Comparison of ENCODE assay signal across 16 cellular contexts in genomic region chr4:145785391-145786008, GRCh38.
DNase-seq lines count a peak whose midpoint lies in the region; ATAC-seq and TF ChIP-seq lines count a peak whose summit lies in the region.
"Had no signal": no experiment of that assay in that cellular context is flagged by ENCODE, and none has a peak within 500 bp of the region (broad histone marks: within the 10 kb centered on the region; RNA-seq: fewer than 3 reads in every experiment).

No MANE protein-coding gene starts in this region.

- ATAC-seq in PC-3 (peak; percentile 25; the same call in 1 of the 2 replicates), esophagus mucosa (peak; percentile 32), aorta (ENCODE audit: low FRiP score) (no peak)
- ATAC-seq: effector memory CD8-positive, alpha-beta T cell; foreskin keratinocyte; natural killer cell had no signal

- no peak overlapping the region for H3K27ac Mint-ChIP-seq in MCF 10A (ENCODE audit: low read depth, unreplicated experiment)
- H3K27ac Mint-ChIP-seq: natural killer cell had no signal

- H3K36me3 ChIP-seq in breast epithelium (no peaks in the 10 kb centered on the region), PC-3 (ENCODE audit: low read depth, low read length) (0 out of 2 replicates have a peak, but pooled peaks cover 4% of the 10 kb centered on the region), skeletal muscle tissue (ENCODE audit: control insufficient read depth in 3 of 3, insufficient read depth in 3 of 3, low read length in 3 of 3) (no peaks in the 10 kb centered on the region), aorta (ENCODE audit: control insufficient read depth in 1 of 2, insufficient read depth in 2 of 2, low read length in 1 of 2) (no peaks in the 10 kb centered on the region)
- H3K36me3 ChIP-seq: BE2C had no signal

- no peak overlapping the region for H3K4me3 Mint-ChIP-seq in MCF 10A (ENCODE audit: unreplicated experiment)
- H3K4me3 Mint-ChIP-seq: effector memory CD8-positive, alpha-beta T cell; natural killer cell had no signal

- no peaks in the 10 kb centered on the region for H3F3A ChIP-seq in PC-3 (ENCODE audit: low read length, unreplicated experiment)

- CTCF ChIA-PET in MCF 10A (lab: Yijun Ruan, JAX), result interaction anchor here (1.0 kb wide), 1 partner anchor 14 kb away, joined by 3 read pairs; no protein-coding TSS in a partner anchor
- CTCF ChIA-PET in PC-3 (lab: Charles Lee), result interaction anchor here (0.6 kb wide), 1 partner anchor 29 kb away, joined by 5 read pairs; no protein-coding TSS in a partner anchor

- H3K4me2 ChIP-seq in PC-3 (ENCODE audit: low read length), result no peak overlapping the region

- no peak overlapping the region for H2AFZ ChIP-seq in PC-3 (ENCODE audit: low read length)

- peaks cover 5% of the 10 kb centered on the region for H3K36me3 Mint-ChIP-seq in MCF 10A (ENCODE audit: insufficient read depth, unreplicated experiment)

- H3K27me3 Mint-ChIP-seq in MCF 10A (ENCODE audit: insufficient read depth, unreplicated experiment), result no peaks in the 10 kb centered on the region
- H3K27me3 Mint-ChIP-seq: effector memory CD8-positive, alpha-beta T cell had no signal

- intact Hi-C loops in breast epithelium (cut with DNase I; ENCODE audit: low total_unique reads), result no loop called here
- intact Hi-C loops in MCF 10A (cut with micrococcal nuclease), result no loop called here
- intact Hi-C loops in PC-3 (cut with micrococcal nuclease), result loop anchor here (1.0 to 5.0 kb wide), 3 partner anchors 22 to 163 kb away; no protein-coding TSS in a partner anchor
- intact Hi-C loops in aorta (cut with DNase I), result no loop called here
- intact Hi-C loops in lower leg skin (cut with DNase I; ENCODE audit: low total_unique reads), result loop anchor here (2.0 kb wide), 1 partner anchor 35 kb away; no protein-coding TSS in a partner anchor

- no peaks in the 10 kb centered on the region for H3K9me2 ChIP-seq in PC-3 (replicated peaks; ENCODE audit: low read length)

- DNase-seq in breast epithelium (ENCODE audit: low spot score in 2 of 2) (peak in 1 of 2 donors; percentile 45), MCF 10A (ENCODE audit: unreplicated experiment) (no peak), PC-3 (peak; percentile 48), NCI-H2107 (lab: John Stamatoyannopoulos, UW) (no peak), aorta (no peak), lower leg skin (ENCODE audit: low spot score in 2 of 2) (no peak)
- DNase-seq: BE2C; DMS 273 treated with DMSO at 0.1 percent for 48 hours; effector memory CD8-positive, alpha-beta T cell; foreskin keratinocyte; natural killer cell; NCI-H1417 had no signal

- H3K4me3 ChIP-seq in breast epithelium, result no peak overlapping the region
- no peak overlapping the region for H3K4me3 ChIP-seq in PC-3 (ENCODE audit: low read length)
- no peak overlapping the region for H3K4me3 ChIP-seq in skeletal muscle tissue (ENCODE audit: low read length in 3 of 3)
- H3K4me3 ChIP-seq in aorta (ENCODE audit: low read length in 2 of 2), result no peak overlapping the region
- no peak overlapping the region for H3K4me3 ChIP-seq in lower leg skin (ENCODE audit: low read depth, poor library complexity, severe bottlenecking)
- H3K4me3 ChIP-seq: cardiac muscle cell, SK-N-MC had no signal

- peaks cover 0 to 4% of the 10 kb centered on the region in 2 donors for H3K4me1 ChIP-seq in breast epithelium
- peaks cover 54% of the 10 kb centered on the region for H3K4me1 ChIP-seq in PC-3 (ENCODE audit: insufficient read depth, low read length)
- peaks cover 0 to 14% (median 9%) of the 10 kb centered on the region in 3 donors for H3K4me1 ChIP-seq in skeletal muscle tissue (ENCODE audit: control insufficient read depth in 3 of 3, insufficient read depth in 3 of 3, low read length in 3 of 3)
- peaks cover 0 to 14% of the 10 kb centered on the region in 2 donors for H3K4me1 ChIP-seq in aorta (ENCODE audit: control insufficient read depth in 1 of 2, insufficient read depth in 2 of 2, low read length in 2 of 2)
- H3K4me1 ChIP-seq: foreskin keratinocyte had no signal

- no peak for TF ChIP-seq CTCF in breast epithelium (IDR thresholded peaks at IDR 0.05)
- no peak for TF ChIP-seq CTCF in MCF 10A (IDR thresholded peaks at IDR 0.05; ENCODE audit: unreplicated experiment)
- TF ChIP-seq CTCF in PC-3 (conservative IDR thresholded peaks at IDR 0.05; ENCODE audit: low read depth, low read length), result no peak
- TF ChIP-seq CTCF in lower leg skin (IDR thresholded peaks at IDR 0.05), result no peak

- no peaks in the 10 kb centered on the region for H4K20me1 ChIP-seq in PC-3 (ENCODE audit: low read length)

- no peaks in the 10 kb centered on the region for H3K4me1 Mint-ChIP-seq in MCF 10A (ENCODE audit: insufficient read depth, unreplicated experiment)

- H3K9ac ChIP-seq in PC-3 (ENCODE audit: low read length) (no peak overlapping the region), skeletal muscle tissue (ENCODE audit: low read depth in 1 of 3, low read length in 3 of 3) (no peak overlapping the region)

- H3K27me3 ChIP-seq in breast epithelium (no peaks in the 10 kb centered on the region), PC-3 (ENCODE audit: low read length) (no peaks in the 10 kb centered on the region), skeletal muscle tissue (ENCODE audit: control insufficient read depth in 3 of 3, insufficient read depth in 3 of 3, low read length in 3 of 3) (no peaks in the 10 kb centered on the region), aorta (ENCODE audit: control insufficient read depth in 1 of 2, insufficient read depth in 2 of 2, low read length in 1 of 2) (no peaks in the 10 kb centered on the region)
- H3K27me3 ChIP-seq: BE2C, cardiac muscle cell, foreskin keratinocyte had no signal

- 3 to 5% methylated on average over 2 of the region's 2 CpGs for WGBS in aorta, 2 donors
- WGBS in lower leg skin, 2 donors, result 26 to 37% methylated on average over 2 of the region's 2 CpGs

- no peak for TF ChIP-seq POLR2A in breast epithelium (IDR thresholded peaks at IDR 0.05)
- TF ChIP-seq POLR2A in lower leg skin (IDR thresholded peaks at IDR 0.05), result no peak

- no peaks in the 10 kb centered on the region for H3K79me2 ChIP-seq in PC-3 (ENCODE audit: low read length)

- no TSS peak for BruUV-seq in MCF 10A (replicated peaks; lab: Mats Ljungman, UMichigan)
- no TSS peak for BruUV-seq in PC-3 (replicated peaks; lab: Mats Ljungman, UMichigan)

- peak overlapping the region; percentile 34 to 71 for H3K27ac ChIP-seq in breast epithelium
- H3K27ac ChIP-seq in PC-3 (ENCODE audit: low read length), result peak overlapping the region; percentile 1; the same call in 1 of the 2 replicates
- peak overlapping the region; percentile 15 for H3K27ac ChIP-seq in skeletal muscle tissue (ENCODE audit: low read depth, low read length)
- no peak overlapping the region for H3K27ac ChIP-seq in aorta (ENCODE audit: low read depth in 1 of 2, low read length in 2 of 2)
- H3K27ac ChIP-seq: cardiac muscle cell, foreskin keratinocyte, SK-N-MC had no signal

- peaks cover 0 to 3% of the 10 kb centered on the region in 2 donors for H3K9me3 ChIP-seq in breast epithelium
- no peaks in the 10 kb centered on the region for H3K9me3 ChIP-seq in PC-3 (ENCODE audit: low read length)
- H3K9me3 ChIP-seq in skeletal muscle tissue (ENCODE audit: control insufficient read depth in 3 of 3, low read length in 3 of 3), result no peaks in the 10 kb centered on the region
- H3K9me3 ChIP-seq in aorta (ENCODE audit: control insufficient read depth, low read length), result no peaks in the 10 kb centered on the region

- POLR2A ChIA-PET in MCF 10A (lab: Yijun Ruan, JAX) (interaction anchor here (0.6 kb wide), 1 partner anchor 324 kb away, joined by 3 read pairs; no protein-coding TSS in a partner anchor), PC-3 (lab: Charles Lee; ENCODE audit: unreplicated experiment) (interaction anchor here (0.7 kb wide), 1 partner anchor 51 kb away, joined by 6 read pairs; no protein-coding TSS in a partner anchor)

- H3K9me3 Mint-ChIP-seq in MCF 10A (ENCODE audit: unreplicated experiment), result no peaks in the 10 kb centered on the region
- H3K9me3 Mint-ChIP-seq: natural killer cell had no signal

Comparison
In these comparisons a context has a peak if more than half of its experiments do, and no peak if none do; other contexts are left out.
1. H3K27ac ChIP-seq: peak in breast epithelium (2 of 2), PC-3 (single experiment) and skeletal muscle tissue (single experiment); none in aorta (0 of 2).
2. intact Hi-C loops: an anchor here in PC-3 (1.0 to 5.0 kb wide) and lower leg skin (2.0 kb wide); none called in breast epithelium, MCF 10A and aorta.